Comparison of ENCODE assay signal across 8 cellular contexts in genomic region chr7:33243319-33243881, GRCh38.
A peak's percentile ranks its signal among the peaks of the same experiment; 100 is the strongest.
DNase-seq lines count a peak whose midpoint lies in the region; ATAC-seq, FAIRE-seq and TF ChIP-seq lines count a peak whose summit lies in the region.

No MANE protein-coding gene starts in this region.

- POLR2A ChIA-PET in HEK293 (lab: Yijun Ruan, JAX), result no interaction called here

- no peaks in the 10 kb centered on the region for H3K9me3 ChIP-seq in HEK293 (ENCODE audit: control insufficient read depth, insufficient read depth, low read depth, low read length)
- H3K9me3 ChIP-seq in lower lobe of right lung, result no peaks in the 10 kb centered on the region
- no peaks in the 10 kb centered on the region for H3K9me3 ChIP-seq in MG63

- intact Hi-C loops in lower lobe of right lung (cut with DNase I), result no loop called here

- TF ChIP-seq CTCF in HEK293 (tag by site-specific recombination; IDR thresholded peaks at IDR 0.05), result no peak
- peak; percentile 52 for TF ChIP-seq CTCF in bronchial epithelial cell (IDR thresholded peaks at IDR 0.05; ENCODE audit: insufficient read depth, low read length, severe bottlenecking)
- TF ChIP-seq CTCF in lower lobe of right lung (IDR thresholded peaks at IDR 0.05), result peak; percentile 67

- H3K27me3 ChIP-seq in bronchial epithelial cell (ENCODE audit: control insufficient read depth, insufficient read depth, low read length), result no peaks in the 10 kb centered on the region
- no peaks in the 10 kb centered on the region for H3K27me3 ChIP-seq in lower lobe of right lung (ENCODE audit: low read depth)
- H3K27me3 ChIP-seq in MG63, result no peaks in the 10 kb centered on the region

- no peaks in the 10 kb centered on the region for H3K36me3 ChIP-seq in HEK293 (ENCODE audit: control insufficient read depth in 2 of 2, insufficient read depth in 1 of 2, low read length in 2 of 2)
- no peaks in the 10 kb centered on the region for H3K36me3 ChIP-seq in bronchial epithelial cell (ENCODE audit: control insufficient read depth, insufficient read depth, low read length)
- H3K36me3 ChIP-seq in lower lobe of right lung, result no peaks in the 10 kb centered on the region
- peaks cover 6% of the 10 kb centered on the region; the same call in 1 of the 2 replicates for H3K36me3 ChIP-seq in MG63

- CTCF ChIA-PET in HEK293 (lab: Yijun Ruan, JAX), result interaction anchor here (0.5 to 2.6 kb wide), 29 partner anchors 11 to 1791 kb away, joined by 3 to 17 read pairs (median 3); no protein-coding TSS in a partner anchor

- peak; percentile 56 to 70 for ATAC-seq in lower lobe of right lung
- ATAC-seq in GM18873 (IDR thresholded peaks at IDR 0.05; ENCODE audit: low FRiP score, unreplicated experiment), result no peak

- no peak overlapping the region for H3K27ac ChIP-seq in HEK293 (ENCODE audit: extremely low read depth, low read depth, low read length)
- no peak overlapping the region for H3K27ac ChIP-seq in lower lobe of right lung

- H3K4me1 ChIP-seq in HEK293 (ENCODE audit: control insufficient read depth, insufficient read depth, low read length) (no peaks in the 10 kb centered on the region), lower lobe of right lung (no peaks in the 10 kb centered on the region)

- H3K4me3 ChIP-seq in HEK293 (ENCODE audit: low read depth, low read length) (no peak overlapping the region), bronchial epithelial cell (ENCODE audit: low read depth, low read length) (no peak overlapping the region), lower lobe of right lung (no peak overlapping the region), MG63 (no peak overlapping the region)

- peak; percentile 64 for DNase-seq in Ammon's horn (ENCODE audit: low spot score)
- DNase-seq in NCI-H510A treated with DMSO at 0.1 percent for 48 hours (lab: John Stamatoyannopoulos, UW), result peak; percentile 86
- DNase-seq in bronchial epithelial cell (ENCODE audit: low read depth), result peak; percentile 50
- no peak for DNase-seq in lower lobe of right lung
- no peak for DNase-seq in MG63
- no peak for DNase-seq in 8988T

- FAIRE-seq in bronchial epithelial cell (lab: Jason Lieb, UNC), result no peak

TF ChIP-seq in HEK293, 187 proteins besides CTCF, POLR2A, EP300 and RAD21:
- TF ChIP-seq ZNF184 (tag by site-specific recombination; IDR thresholded peaks at IDR 0.05), result no peak
- TF ChIP-seq ZNF645 (tag by site-specific recombination; IDR thresholded peaks at IDR 0.05), result no peak
- TF ChIP-seq GLIS1 (tag by site-specific recombination; IDR thresholded peaks at IDR 0.05), result no peak
- TF ChIP-seq ZNF621 (tag by site-specific recombination; IDR thresholded peaks at IDR 0.05), result no peak
- peak; percentile 84 for TF ChIP-seq ZNF654 (tag by site-specific recombination; IDR thresholded peaks at IDR 0.05; ENCODE audit: low read depth)
- TF ChIP-seq ZSCAN5A (tag by site-specific recombination; IDR thresholded peaks at IDR 0.05), result no peak

Comparison
In these comparisons a context has a peak if more than half of its experiments do, and no peak if none do; other contexts are left out.
1. DNase-seq: peak in Ammon's horn (single experiment), NCI-H510A treated with DMSO at 0.1 percent for 48 hours (single experiment) and bronchial epithelial cell (single experiment); none in lower lobe of right lung (single experiment), MG63 (single experiment) and 8988T (single experiment).